Comparison of ENCODE assay signal across 17 cellular contexts in the genomic region with DNA sequence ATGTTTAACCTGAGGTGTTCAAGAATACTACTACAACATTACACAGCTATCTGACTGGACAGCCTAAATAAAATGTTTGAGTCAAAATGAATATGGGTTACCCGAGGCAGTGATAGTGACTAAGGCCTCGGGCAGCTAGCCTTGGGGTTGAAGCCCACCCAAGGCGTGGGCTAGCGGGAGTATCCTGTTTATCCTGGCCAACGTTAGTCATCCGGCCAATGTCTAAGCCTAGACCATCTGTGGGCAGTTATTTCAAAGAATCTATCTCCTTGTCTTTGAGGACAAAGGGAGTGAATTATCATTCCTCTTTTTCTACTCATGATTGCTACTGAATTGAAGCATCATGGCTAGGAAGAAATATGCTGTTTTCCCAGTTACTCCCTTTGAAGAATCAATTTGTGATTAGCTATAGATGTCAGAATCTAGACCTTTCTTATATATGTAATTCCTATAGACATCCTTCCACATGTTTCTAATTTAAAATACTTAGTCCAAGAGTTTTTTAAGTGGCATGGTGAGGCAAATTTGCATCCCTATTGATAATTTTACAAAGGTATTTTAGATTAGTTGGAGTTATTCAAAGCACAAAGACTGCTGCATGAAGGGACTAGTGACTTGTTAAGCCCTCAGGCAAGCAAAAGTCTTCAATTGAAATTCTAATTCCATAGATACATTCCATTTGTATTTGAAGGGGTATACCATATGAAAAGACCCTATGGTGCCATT. TPM values are rescaled to one million over a fixed set of nuclear protein-coding genes. Genes with fewer than 3 reads are reported as not detected.
DNase-seq lines count a peak whose midpoint lies in the region; ATAC-seq and TF ChIP-seq lines count a peak whose summit lies in the region.
"Had no signal": no experiment of that assay in that cellular context is flagged by ENCODE, and none has a peak within 500 bp of the region (broad histone marks: within the 10 kb centered on the region; RNA-seq: fewer than 3 reads in every experiment).

No MANE protein-coding gene starts in this region.

- H3K9me3 Mint-ChIP-seq in endodermal cell = no peaks in the 10 kb centered on the region
- H3K9me3 Mint-ChIP-seq in neural crest cell = no peaks in the 10 kb centered on the region
- H3K9me3 Mint-ChIP-seq: activated CD4-positive, alpha-beta T cell treated with anti-CD3 and anti-CD28 coated beads, Interleukin-2, amount 10 ng/mL, durations not matched to agents 7 days and 5 days; CD14-positive monocyte had no signal

- H3K27me3 Mint-ChIP-seq in endodermal cell (ENCODE audit: insufficient read depth) (peaks cover 6% of the 10 kb centered on the region), neural crest cell (ENCODE audit: low read depth) (no peaks in the 10 kb centered on the region)
- H3K27me3 Mint-ChIP-seq: progenitor cell of endocrine pancreas had no signal

- H3K27ac ChIP-seq in endodermal cell (ENCODE audit: low read depth, low read length) (peak overlapping the region; percentile 14), right cardiac atrium (ENCODE audit: low read length) (no peak overlapping the region)
- H3K27ac ChIP-seq: ascending aorta, stomach had no signal

- no peaks in the 10 kb centered on the region for H3K4me1 ChIP-seq in endodermal cell (ENCODE audit: control insufficient read depth, insufficient read depth, low read length)
- no peaks in the 10 kb centered on the region for H3K4me1 ChIP-seq in right cardiac atrium (ENCODE audit: control insufficient read depth, insufficient read depth, low read length)
- H3K4me1 ChIP-seq: ascending aorta had no signal

- intact Hi-C loops in right cardiac atrium (cut with DNase I) = loop anchor here in 2 of 4 donors (10.0 kb wide), 2 partner anchors 67 to 493 kb away; no protein-coding TSS in a partner anchor

- H3K9ac ChIP-seq in endodermal cell (ENCODE audit: extremely low read depth, low read length, poor library complexity, severe bottlenecking) = no peak overlapping the region

- H3K4me1 Mint-ChIP-seq in endodermal cell = peaks cover 3% of the 10 kb centered on the region
- peaks cover 64% of the 10 kb centered on the region for H3K4me1 Mint-ChIP-seq in neural crest cell
- H3K4me1 Mint-ChIP-seq: activated CD4-positive, alpha-beta T cell treated with anti-CD3 and anti-CD28 coated beads, Interleukin-2, amount 10 ng/mL, durations not matched to agents 7 days and 5 days; memory B cell had no signal

- H3K27ac Mint-ChIP-seq in endodermal cell = no peak overlapping the region
- H3K27ac Mint-ChIP-seq in neural crest cell (ENCODE audit: unreplicated experiment) = no peak overlapping the region
- H3K27ac Mint-ChIP-seq: activated CD4-positive, alpha-beta T cell treated with anti-CD3 and anti-CD28 coated beads, Interleukin-2, amount 10 ng/mL, durations not matched to agents 7 days and 5 days; CD14-positive monocyte; effector memory CD8-positive, alpha-beta T cell; memory B cell; progenitor cell of endocrine pancreas had no signal

- CTCF ChIA-PET in BJ (lab: Yijun Ruan, JAX) = interaction anchor here (1.2 kb wide), 2 partner anchors 68 to 151 kb away, joined by 3 read pairs; no protein-coding TSS in a partner anchor

- ATAC-seq in right cardiac atrium = no peak
- ATAC-seq: effector memory CD8-positive, alpha-beta T cell had no signal

- 72 to 75% methylated on average over 5 to 6 of the region's 6 CpGs for WGBS in endodermal cell (ENCODE audit: insufficient coverage in 1 of 2, insufficient read length in 1 of 2), 2 experiments
- WGBS in right cardiac atrium = 81% methylated on average over 6 of the region's 6 CpGs

- no peaks in the 10 kb centered on the region for H3K9me3 ChIP-seq in endodermal cell (ENCODE audit: control insufficient read depth, low read length)
- no peaks in the 10 kb centered on the region for H3K9me3 ChIP-seq in right cardiac atrium (ENCODE audit: control insufficient read depth, low read length)
- H3K9me3 ChIP-seq: ascending aorta, stomach had no signal

- DNase-seq in BJ (ENCODE audit: low read depth) (peak; percentile 72), NCI-H1048 (lab: John Stamatoyannopoulos, UW) (peak; percentile 5), endodermal cell (no peak), neural crest cell (ENCODE audit: low read depth, low spot score) (no peak), right cardiac atrium (no peak), OCI-M2 (lab: John Stamatoyannopoulos, UW; ENCODE audit: unreplicated experiment) (no peak), cortex of kidney (lab: John Stamatoyannopoulos, UW) (no peak)
- no peak for DNase-seq in activated CD4-positive, alpha-beta T cell treated with anti-CD3 and anti-CD28 coated beads for 4 hours
- DNase-seq: activated CD4-positive, alpha-beta T cell treated with anti-CD3 and anti-CD28 coated beads, Interleukin-2, amount 10 ng/mL, durations not matched to agents 7 days and 5 days; effector memory CD8-positive, alpha-beta T cell; NCI-H2081 treated with DMSO at 0.1 percent for 48 hours; stimulated activated CD4-positive, alpha-beta T cell treated with anti-CD3 and anti-CD28 coated beads, Interleukin-4, amount 100 ng/mL, for 24 hours; stomach had no signal

- no peaks in the 10 kb centered on the region for H3K36me3 ChIP-seq in BJ (ENCODE audit: control insufficient read depth, insufficient read depth, low read length)
- no peaks in the 10 kb centered on the region for H3K36me3 ChIP-seq in endodermal cell (ENCODE audit: control insufficient read depth, insufficient read depth, low read length)
- H3K36me3 ChIP-seq: ascending aorta, stomach had no signal

- H3K36me3 Mint-ChIP-seq in endodermal cell (ENCODE audit: low read depth) (no peaks in the 10 kb centered on the region), neural crest cell (ENCODE audit: low read depth) (no peaks in the 10 kb centered on the region)
- H3K36me3 Mint-ChIP-seq: CD14-positive monocyte, memory B cell had no signal

- no peak overlapping the region for H3K4me3 ChIP-seq in BJ (ENCODE audit: low read depth, low read length)
- H3K4me3 ChIP-seq in endodermal cell (ENCODE audit: low read length) = no peak overlapping the region
- no peak overlapping the region for H3K4me3 ChIP-seq in right cardiac atrium (ENCODE audit: low read length)
- H3K4me3 ChIP-seq: ascending aorta, stomach had no signal

- H3K27me3 ChIP-seq in BJ (ENCODE audit: control insufficient read depth, insufficient read depth, low read length) (no peaks in the 10 kb centered on the region), endodermal cell (ENCODE audit: control insufficient read depth, insufficient read depth, low read length, poor library complexity, severe bottlenecking) (no peaks in the 10 kb centered on the region), right cardiac atrium (ENCODE audit: control insufficient read depth, insufficient read depth) (no peaks in the 10 kb centered on the region)
- H3K27me3 ChIP-seq: ascending aorta, stomach had no signal

- TF ChIP-seq CTCF in BJ (IDR thresholded peaks at IDR 0.05; ENCODE audit: insufficient read depth, low read depth, low read length) (no peak), endodermal cell (conservative IDR thresholded peaks at IDR 0.05) (no peak), neural crest cell (conservative IDR thresholded peaks at IDR 0.05) (no peak)

- H3K4me3 Mint-ChIP-seq in endodermal cell = no peak overlapping the region
- peak overlapping the region; percentile 7 for H3K4me3 Mint-ChIP-seq in neural crest cell
- H3K4me3 Mint-ChIP-seq: activated CD4-positive, alpha-beta T cell treated with anti-CD3 and anti-CD28 coated beads, Interleukin-2, amount 10 ng/mL, durations not matched to agents 7 days and 5 days; CD14-positive monocyte; effector memory CD8-positive, alpha-beta T cell; memory B cell had no signal

- POLR2A ChIA-PET in BJ (lab: Charles Lee) = no interaction called here

RNA-seq across cellular contexts. Expression of gene PDGFC, which starts 6.0 kb away (rescaled TPM):
- 22.4 and 35.5 TPM in 2 replicates for polyA plus RNA-seq in BJ (2011; rRNA removed)
- polyA minus RNA-seq in BJ (2011; rRNA and poly(A)+ RNA removed) = 34.0 and 40.9 TPM in 2 replicates
- 1 to 10 TPM; 5.5 to 6.8 TPM for total RNA-seq in endodermal cell
- 36.7 TPM for polyA plus RNA-seq in endodermal cell (2013, experiment 1 of 2)
- polyA plus RNA-seq in endodermal cell (2013, experiment 2 of 2) = 34.3 TPM
- total RNA-seq in neural crest cell = 18.9 and 19.1 TPM in 2 replicates
- 10 to 100 TPM; 13.6 to 17.9 (median 16.0) TPM for total RNA-seq in right cardiac atrium
- 6.5 TPM for polyA plus RNA-seq in right cardiac atrium
- total RNA-seq: activated CD4-positive, alpha-beta T cell treated with anti-CD3 and anti-CD28 coated beads, Interleukin-2, amount 10 ng/mL, durations not matched to agents 7 days and 5 days had no signal

Comparison
In these comparisons a context has a peak if more than half of its experiments do, and no peak if none do; other contexts are left out.
1. DNase-seq: peak in BJ (single experiment) and NCI-H1048 (single experiment); none in endodermal cell (single experiment), neural crest cell (single experiment), right cardiac atrium (0 of 3), OCI-M2 (single experiment), activated CD4-positive, alpha-beta T cell treated with anti-CD3 and anti-CD28 coated beads for 4 hours (0 of 2) and cortex of kidney (single experiment).